ENCODE assay signal across 8 cellular contexts in the genomic region with DNA sequence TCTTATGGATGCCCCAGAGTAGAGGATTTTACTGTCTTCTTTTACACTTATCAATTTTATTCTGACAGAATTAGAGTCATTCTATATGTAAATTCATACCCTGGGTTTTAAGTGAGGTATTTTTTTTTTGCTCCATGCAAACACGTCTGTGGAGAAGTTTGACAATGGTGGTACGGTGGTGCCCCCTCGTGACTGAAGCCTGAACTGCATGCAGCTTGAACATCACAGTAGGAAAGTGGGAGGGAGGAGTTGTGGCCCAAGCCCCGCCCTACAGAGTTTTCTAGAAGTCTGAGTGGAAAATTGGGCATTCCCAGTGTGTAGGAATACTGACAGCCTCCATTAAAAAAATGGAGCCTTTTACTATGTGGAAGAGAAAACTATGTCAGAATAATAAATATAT.
DNase-seq lines count a peak whose midpoint lies in the region; ATAC-seq and TF ChIP-seq lines count a peak whose summit lies in the region.

No MANE protein-coding gene starts in this region.

- peaks cover 4% of the 10 kb centered on the region for H3K36me3 Mint-ChIP-seq in activated CD8-positive, alpha-beta T cell treated with anti-CD3 and anti-CD28 coated beads for 36 hours (ENCODE audit: low read depth)
- no peaks in the 10 kb centered on the region for H3K36me3 Mint-ChIP-seq in effector memory CD8-positive, alpha-beta T cell (ENCODE audit: insufficient read depth)

- no peak overlapping the region for H3K4me3 Mint-ChIP-seq in activated CD8-positive, alpha-beta T cell treated with anti-CD3 and anti-CD28 coated beads for 36 hours
- no peak overlapping the region for H3K4me3 Mint-ChIP-seq in effector memory CD8-positive, alpha-beta T cell

- CTCF ChIA-PET in activated CD8-positive, alpha-beta T cell treated with anti-CD3 and anti-CD28 coated beads for 36 hours (lab: Charles Lee): interaction anchor here (1.2 kb wide), 2 partner anchors 19 to 796 kb away, joined by 3 to 6 read pairs; no protein-coding TSS in a partner anchor

- DNase-seq in Caki2 (ENCODE audit: low read depth): peak; percentile 59
- peak; percentile 61 for DNase-seq in NCI-H748 treated with DMSO at 0.1 percent for 48 hours (lab: John Stamatoyannopoulos, UW)
- peak; percentile 88 for DNase-seq in activated CD8-positive, alpha-beta T cell treated with anti-CD3 and anti-CD28 coated beads for 36 hours
- DNase-seq in effector memory CD8-positive, alpha-beta T cell: peak; percentile 70 to 81 (median 72)
- peak; percentile 25 for DNase-seq in middle frontal gyrus (ENCODE audit: extremely low spot score, low spot score)
- DNase-seq in stimulated activated CD8-positive, alpha-beta memory T cell treated with anti-CD3 and anti-CD28 coated beads, Interleukin-4, amount 100 ng/mL, for 24 hours (ENCODE audit: low read depth): peak; percentile 75

- no peaks in the 10 kb centered on the region for H3K9me3 Mint-ChIP-seq in activated CD8-positive, alpha-beta T cell treated with anti-CD3 and anti-CD28 coated beads for 36 hours
- no peaks in the 10 kb centered on the region for H3K9me3 Mint-ChIP-seq in effector memory CD8-positive, alpha-beta T cell

- no peaks in the 10 kb centered on the region for H3K27me3 Mint-ChIP-seq in activated CD8-positive, alpha-beta T cell treated with anti-CD3 and anti-CD28 coated beads for 36 hours
- no peaks in the 10 kb centered on the region for H3K27me3 Mint-ChIP-seq in effector memory CD8-positive, alpha-beta T cell

- H3K4me1 Mint-ChIP-seq in activated CD8-positive, alpha-beta T cell treated with anti-CD3 and anti-CD28 coated beads for 36 hours (ENCODE audit: low read depth): no peaks in the 10 kb centered on the region
- H3K4me1 Mint-ChIP-seq in effector memory CD8-positive, alpha-beta T cell (ENCODE audit: low read depth in 2 of 2): no peaks in the 10 kb centered on the region

- POLR2A ChIA-PET in activated CD8-positive, alpha-beta T cell treated with anti-CD3 and anti-CD28 coated beads for 36 hours (lab: Charles Lee): no interaction called here

- TF ChIP-seq CTCF in activated CD8-positive, alpha-beta T cell treated with anti-CD3 and anti-CD28 coated beads for 36 hours (IDR thresholded peaks at IDR 0.05): peak; percentile 64

- H3K27ac Mint-ChIP-seq in activated CD8-positive, alpha-beta T cell treated with anti-CD3 and anti-CD28 coated beads for 36 hours: no peak overlapping the region
- no peak overlapping the region for H3K27ac Mint-ChIP-seq in effector memory CD8-positive, alpha-beta T cell

- intact Hi-C loops in activated CD8-positive, alpha-beta T cell treated with anti-CD3 and anti-CD28 coated beads for 36 hours (cut with micrococcal nuclease): no loop called here

- in situ Hi-C loops in Caki2 (cut with HindIII; ENCODE audit: low pct_unique_long_range_greater_than_20kb, low sequenced_read_pairs): no loop called here

- ATAC-seq in GM19467 (IDR thresholded peaks at IDR 0.05; ENCODE audit: unreplicated experiment): peak; percentile 90
- ATAC-seq in HG03565 (IDR thresholded peaks at IDR 0.05; ENCODE audit: unreplicated experiment): peak; percentile 91
- ATAC-seq in activated CD8-positive, alpha-beta T cell treated with anti-CD3 and anti-CD28 coated beads for 36 hours: peak; percentile 89
- ATAC-seq in effector memory CD8-positive, alpha-beta T cell (replicated peaks): peak; percentile 91

Comparison
In these comparisons a context has a peak if more than half of its experiments do, and no peak if none do; other contexts are left out.
1. Peak in every context shown above with its lines: DNase-seq and ATAC-seq.
2. DNase-seq: peak in every context shown above with its lines; median percentile 88 in activated CD8-positive, alpha-beta T cell treated with anti-CD3 and anti-CD28 coated beads for 36 hours; 75 in stimulated activated CD8-positive, alpha-beta memory T cell treated with anti-CD3 and anti-CD28 coated beads, Interleukin-4, amount 100 ng/mL, for 24 hours; 72 in effector memory CD8-positive, alpha-beta T cell; 61 in NCI-H748 treated with DMSO at 0.1 percent for 48 hours; 59 in Caki2; 25 in middle frontal gyrus.